In the genomic region with DNA sequence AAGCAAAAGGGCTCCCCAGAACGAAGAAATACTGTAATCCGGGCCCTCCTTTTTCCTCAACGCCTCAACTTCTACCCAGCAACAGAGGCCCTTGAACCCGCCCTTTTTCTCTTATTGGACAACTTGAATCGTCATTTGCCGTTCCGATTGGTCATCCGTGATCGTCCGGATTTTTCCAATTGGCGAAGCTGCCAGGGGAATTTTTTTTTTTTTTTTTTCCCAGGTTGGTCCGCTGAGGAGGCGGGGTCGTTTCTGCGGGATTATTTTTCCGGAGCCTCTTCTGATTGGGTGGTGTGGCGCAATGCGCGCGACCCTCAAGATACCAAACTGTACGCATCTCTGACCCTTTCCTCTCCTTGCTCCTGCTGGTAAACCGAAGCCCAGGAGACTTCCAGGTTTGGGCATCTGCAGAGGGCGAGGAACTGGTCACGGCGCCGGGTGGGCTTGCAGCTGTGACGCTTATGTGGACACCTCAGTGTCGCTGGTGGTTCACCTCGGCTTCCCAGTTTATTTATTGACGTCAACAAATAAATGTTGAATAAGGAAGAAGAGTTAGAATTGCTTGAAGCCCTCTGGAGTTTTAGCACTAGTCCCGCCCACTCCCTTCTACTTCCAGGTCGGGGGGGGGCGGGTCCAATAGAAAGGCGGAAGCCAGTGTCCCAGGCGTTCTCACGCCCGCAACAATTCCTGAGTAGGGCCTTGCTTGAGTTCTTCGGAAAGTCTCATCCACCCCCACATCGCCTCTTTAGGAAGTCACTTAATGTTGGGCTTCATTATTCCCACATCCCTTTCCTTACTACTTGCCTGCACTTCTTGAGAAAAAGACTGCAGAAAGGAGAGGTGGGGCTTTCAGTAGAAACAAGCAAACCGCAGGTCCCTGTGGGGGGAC, we compare ENCODE assay signal across 8 cellular contexts. TPM values are rescaled to one million over a fixed set of nuclear protein-coding genes. Genes with fewer than 3 reads are reported as not detected.
A peak's percentile ranks its signal among the peaks of the same experiment; 100 is the strongest.
DNase-seq lines count a peak whose midpoint lies in the region; ATAC-seq, FAIRE-seq and TF ChIP-seq lines count a peak whose summit lies in the region.

A gene with protein sequence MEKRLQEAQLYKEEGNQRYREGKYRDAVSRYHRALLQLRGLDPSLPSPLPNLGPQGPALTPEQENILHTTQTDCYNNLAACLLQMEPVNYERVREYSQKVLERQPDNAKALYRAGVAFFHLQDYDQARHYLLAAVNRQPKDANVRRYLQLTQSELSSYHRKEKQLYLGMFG (plus strand): TSS at position 654 of the 889 bp plus-strand sequence. CDS start 363 bp downstream, outside the sequence.

- H4K20me1 ChIP-seq in HepG2 (ENCODE audit: insufficient read depth, low read length), result peaks cover 30% of the 10 kb centered on the region

- in situ Hi-C loops in HepG2 (cut with HindIII; ENCODE audit: extremely low pct_ligation_motif_present, low pct_unique_long_range_greater_than_20kb), result no loop called here

- no peak for TF ChIP-seq RAD21 in HepG2 (CRISPR knock-in tag; IDR thresholded peaks at IDR 0.05)

- peak within 1 kb of the TSS; percentile 95 for H3K9ac ChIP-seq in HepG2 (ENCODE audit: insufficient read depth, low read depth, low read length)

- peak; percentile 77 for FAIRE-seq in HepG2 (lab: Jason Lieb, UNC)

- POLR2A ChIA-PET in HepG2 (lab: Yijun Ruan, JAX), result interaction anchor here (0.6 to 5.7 kb wide), 41 partner anchors 10 to 303 kb away, joined by 3 to 129 read pairs (median 9); a partner anchor contains a TSS

- DNase-seq in C1 segment of cervical spinal cord (lab: John Stamatoyannopoulos, UW), result peak; percentile 57 to 99 (median 94)
- DNase-seq in NCI-H774 (lab: John Stamatoyannopoulos, UW), result peak; percentile 98
- DNase-seq in activated CD4-positive, alpha-beta T cell treated with anti-CD3 and anti-CD28 coated beads, Interleukin-2, amount 50 U/mL, for 4 hours, result peak; percentile 78 to 80
- DNase-seq in dermis microvascular lymphatic vessel endothelial cell (ENCODE audit: low read depth in 2 of 2), result peak; percentile 97 to 98
- DNase-seq in HepG2 (ENCODE audit: low spot score), result peak; percentile 98
- peak; percentile 82 for DNase-seq in stimulated activated CD4-positive, alpha-beta T cell treated with anti-CD3 and anti-CD28 coated beads, Interleukin-4, amount 100 ng/mL, for 1 hour

- TF ChIP-seq CTCF in HepG2 (CRISPR knock-in tag; IDR thresholded peaks at IDR 0.05), result no peak

- H3K27ac ChIP-seq in HepG2 (ENCODE audit: extremely low read length, insufficient read depth, low read length), result peak within 1 kb of the TSS; percentile 99

- H3K36me3 ChIP-seq in HepG2 (replicated peaks in 1 of 2; ENCODE audit: control insufficient read depth in 1 of 2, insufficient read depth in 2 of 2, low read length in 2 of 2), result peaks cover 1 to 17% of the 10 kb centered on the region in 2 experiments; a peak in 4 of 5 replicates

- peak within 1 kb of the TSS; percentile 91 for H3K4me2 ChIP-seq in HepG2 (ENCODE audit: low read depth, low read length)

- H3K4me3 ChIP-seq in HepG2 (replicated peaks in 1 of 3; ENCODE audit: insufficient read depth in 1 of 3, low read depth in 2 of 3, low read length in 3 of 3), result peak within 1 kb of the TSS; percentile 91 to 100 (median 94)

- BruUV-seq in HepG2 (replicated peaks; lab: Mats Ljungman, UMichigan), result no TSS peak

- peak; percentile 66 for ATAC-seq in GM19395 (IDR thresholded peaks at IDR 0.05; ENCODE audit: unreplicated experiment)
- peak; percentile 39 for ATAC-seq in HG03565 (IDR thresholded peaks at IDR 0.05; ENCODE audit: unreplicated experiment)
- ATAC-seq in HepG2, result peak; percentile 74

- peaks cover 0 to 3% of the 10 kb centered on the region in 2 experiments; a peak in 1 of 5 replicates for H3K27me3 ChIP-seq in HepG2 (ENCODE audit: control insufficient read depth in 1 of 2, insufficient read depth in 2 of 2, low read length in 2 of 2)

- no peak for TF ChIP-seq EP300 in HepG2 (IDR thresholded peaks at IDR 0.05; ENCODE audit: low read depth in 2 of 2, low read length in 2 of 2)
- TF ChIP-seq EP300 in HepG2 (CRISPR knock-in tag; IDR thresholded peaks at IDR 0.05; ENCODE audit: borderline replicate concordance), result no peak

- TF ChIP-seq POLR2A in HepG2 (IDR thresholded peaks at IDR 0.05; ENCODE audit: insufficient read depth in 1 of 2, low read depth in 2 of 2, low read length in 2 of 2), result peak; percentile 63 to 64

- H3K4me1 ChIP-seq in HepG2 (ENCODE audit: insufficient read depth, low read length), result peaks cover 37% of the 10 kb centered on the region

- H2AFZ ChIP-seq in HepG2 (ENCODE audit: low read length), result peak within 1 kb of the TSS; percentile 76

- peaks cover 58% of the 10 kb centered on the region for H3K79me2 ChIP-seq in HepG2 (ENCODE audit: insufficient read depth, low read length)

- CTCF ChIA-PET in HepG2 (lab: Yijun Ruan, JAX; ENCODE audit: low intra/inter-chr PET ratio, low total read pairs), result interaction anchor here (0.5 kb wide), 1 partner anchor 105 kb away, joined by 4 read pairs; no protein-coding TSS in a partner anchor

- H3K9me3 ChIP-seq in HepG2 (ENCODE audit: low read length), result no peaks in the 10 kb centered on the region

- intact Hi-C loops in HepG2 (cut with micrococcal nuclease; ENCODE audit: unreplicated experiment), result loop anchor here (1.0 to 5.0 kb wide), 3 partner anchors 41 to 114 kb away; a partner anchor contains a TSS

- WGBS in HepG2 (ENCODE audit: low lambda C conversion rate), result under 1% methylated on average over 40 of the region's 40 CpGs

TF ChIP-seq in HepG2, 621 proteins besides CTCF, POLR2A, EP300 and RAD21 (continues in another document):
- TF ChIP-seq YY1 (IDR thresholded peaks at IDR 0.05; ENCODE audit: insufficient read depth, insufficient replicate concordance, low read depth, low read length), result peak; percentile 35
- TF ChIP-seq, protein P1, sequence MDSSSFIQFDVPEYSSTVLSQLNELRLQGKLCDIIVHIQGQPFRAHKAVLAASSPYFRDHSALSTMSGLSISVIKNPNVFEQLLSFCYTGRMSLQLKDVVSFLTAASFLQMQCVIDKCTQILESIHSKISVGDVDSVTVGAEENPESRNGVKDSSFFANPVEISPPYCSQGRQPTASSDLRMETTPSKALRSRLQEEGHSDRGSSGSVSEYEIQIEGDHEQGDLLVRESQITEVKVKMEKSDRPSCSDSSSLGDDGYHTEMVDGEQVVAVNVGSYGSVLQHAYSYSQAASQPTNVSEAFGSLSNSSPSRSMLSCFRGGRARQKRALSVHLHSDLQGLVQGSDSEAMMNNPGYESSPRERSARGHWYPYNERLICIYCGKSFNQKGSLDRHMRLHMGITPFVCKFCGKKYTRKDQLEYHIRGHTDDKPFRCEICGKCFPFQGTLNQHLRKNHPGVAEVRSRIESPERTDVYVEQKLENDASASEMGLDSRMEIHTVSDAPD (CRISPR knock-in tag; IDR thresholded peaks at IDR 0.05), result no peak
- no peak for TF ChIP-seq ZFP41 (CRISPR knock-in tag; IDR thresholded peaks at IDR 0.05; ENCODE audit: borderline replicate concordance)
- no peak; the same call in 1 of the 2 replicates for TF ChIP-seq FOXC1 (CRISPR knock-in tag; IDR thresholded peaks at IDR 0.05; ENCODE audit: borderline replicate concordance)
- no peak for TF ChIP-seq PAX8 (CRISPR knock-in tag; IDR thresholded peaks at IDR 0.05; ENCODE audit: borderline replicate concordance)
- TF ChIP-seq EZH2 (conservative IDR thresholded peaks at IDR 0.05; ENCODE audit: low read depth, low read length), result no peak
- TF ChIP-seq, protein P2, sequence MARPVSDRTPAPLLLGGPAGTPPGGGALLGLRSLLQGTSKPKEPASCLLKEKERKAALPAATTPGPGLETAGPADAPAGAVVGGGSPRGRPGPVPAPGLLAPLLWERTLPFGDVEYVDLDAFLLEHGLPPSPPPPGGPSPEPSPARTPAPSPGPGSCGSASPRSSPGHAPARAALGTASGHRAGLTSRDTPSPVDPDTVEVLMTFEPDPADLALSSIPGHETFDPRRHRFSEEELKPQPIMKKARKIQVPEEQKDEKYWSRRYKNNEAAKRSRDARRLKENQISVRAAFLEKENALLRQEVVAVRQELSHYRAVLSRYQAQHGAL (CRISPR knock-in tag; IDR thresholded peaks at IDR 0.05; ENCODE audit: not compliant biosample characterization), result no peak
- TF ChIP-seq SRY (CRISPR knock-in tag; IDR thresholded peaks at IDR 0.05), result no peak
- 0 out of 2 replicates have a peak, but pooled peaks have one; percentile 59 for TF ChIP-seq ATF7-NPFF (CRISPR knock-in tag; IDR thresholded peaks at IDR 0.05; ENCODE audit: low read depth)
- no peak for TF ChIP-seq MAFK (conservative IDR thresholded peaks at IDR 0.05 in 1 of 2, IDR thresholded peaks at IDR 0.05 in 1 of 2; ENCODE audit: low read length in 2 of 2)
- no peak for TF ChIP-seq RORA (CRISPR knock-in tag; IDR thresholded peaks at IDR 0.05)
- TF ChIP-seq ZNF30 (CRISPR knock-in tag; IDR thresholded peaks at IDR 0.05), result no peak

RNA-seq across cellular contexts. Expression of the gene that starts here (rescaled TPM):
- total RNA-seq in dermis microvascular lymphatic vessel endothelial cell, result 28.8 and 32.3 TPM in 2 replicates
- 36.4 and 42.5 TPM in 2 replicates for total RNA-seq in HepG2 (2016; rRNA removed; fragmentation: Illumina TruSeq; extraction: Trizol)
- 24.6 and 27.3 TPM in 2 replicates for total RNA-seq in HepG2 (2016; cell fraction: cytosol; rRNA removed; fragmentation: Illumina TruSeq; extraction: Trizol; ENCODE audit: low read depth)
- total RNA-seq in HepG2 (2016; cell fraction: insoluble cytoplasmic fraction; rRNA removed; fragmentation: Illumina TruSeq; extraction: Trizol), result 34.2 and 43.0 TPM in 2 replicates
- total RNA-seq in HepG2 (2016; cell fraction: membrane; rRNA removed; fragmentation: Illumina TruSeq; extraction: Trizol), result 29.0 and 29.6 TPM in 2 replicates
- 18.6 and 23.5 TPM in 2 replicates for total RNA-seq in HepG2 (2016; cell fraction: nucleus; rRNA removed; fragmentation: Illumina TruSeq; extraction: Trizol)
- 28.0 and 29.1 TPM in 2 replicates for polyA plus RNA-seq in HepG2 (2011; rRNA removed)
- 22.8 and 26.1 TPM in 2 replicates for polyA plus RNA-seq in HepG2 (2011; cell fraction: cytosol; rRNA removed)
- polyA plus RNA-seq in HepG2 (2011; cell fraction: nucleus; rRNA removed), result 14.1 and 20.3 TPM in 2 replicates
- polyA plus RNA-seq in HepG2 (2012), result 23.9 and 33.1 TPM in 2 replicates
- polyA plus RNA-seq in HepG2 (2016; cell fraction: cytosol; fragmentation: Illumina TruSeq; extraction: Trizol; ENCODE audit: low read depth), result 13.1 and 13.2 TPM in 2 replicates
- polyA plus RNA-seq in HepG2 (2016; cell fraction: insoluble cytoplasmic fraction; fragmentation: Illumina TruSeq; extraction: Trizol; ENCODE audit: low read depth), result 48.5 and 50.3 TPM in 2 replicates
- polyA plus RNA-seq in HepG2 (2016; cell fraction: membrane; fragmentation: Illumina TruSeq; extraction: Trizol; ENCODE audit: low read depth), result 18.0 and 18.5 TPM in 2 replicates
- polyA plus RNA-seq in HepG2 (2016; cell fraction: nucleus; fragmentation: Illumina TruSeq; extraction: Trizol; ENCODE audit: insufficient read depth, low read depth), result 41.9 and 45.0 TPM in 2 replicates
- 17.4 and 47.6 TPM in 2 replicates for polyA minus RNA-seq in HepG2 (2011; rRNA and poly(A)+ RNA removed; ENCODE audit: low replicate concordance)
- polyA minus RNA-seq in HepG2 (2011; cell fraction: cytosol; rRNA and poly(A)+ RNA removed), result 13.7 and 15.7 TPM in 2 replicates
- 12.1 and 14.8 TPM in 2 replicates for polyA minus RNA-seq in HepG2 (2011; cell fraction: nucleus; rRNA and poly(A)+ RNA removed)

Comparison
In these comparisons a context has a peak if more than half of its experiments do, and no peak if none do; other contexts are left out.
1. Peak in every context shown above with its lines: DNase-seq, ATAC-seq, H3K4me3 ChIP-seq and H3K27ac ChIP-seq.